8 cellular contexts compared by ENCODE assay signal in genomic region chr10:106175760-106176377, GRCh38.
DNase-seq lines count a peak whose midpoint lies in the region; ATAC-seq and TF ChIP-seq lines count a peak whose summit lies in the region.

No MANE protein-coding gene starts in this region.

- H3K27me3 Mint-ChIP-seq in T-helper 2 cell treated with Interferon-gamma antibody and Interleukin-4, amounts not matched to agents 5 μg/mL and 100 μg/mL, for 36 hours (ENCODE audit: low read depth), result no peaks in the 10 kb centered on the region

- no peaks in the 10 kb centered on the region for H3K36me3 Mint-ChIP-seq in T-helper 2 cell treated with Interferon-gamma antibody and Interleukin-4, amounts not matched to agents 5 μg/mL and 100 μg/mL, for 36 hours (ENCODE audit: low read depth)

- ATAC-seq in stimulated activated naive CD8-positive, alpha-beta T cell treated with anti-CD3 and anti-CD28 coated beads, Interleukin-15, Interleukin-2, amounts not matched to agents 100 U/mL and 50 U/mL, for 24 hours, result no peak
- no peak for ATAC-seq in GM18519 (IDR thresholded peaks at IDR 0.05; ENCODE audit: low FRiP score, unreplicated experiment)

- H3K4me3 ChIP-seq in epithelial cell of proximal tubule (ENCODE audit: low read depth, low read length), result no peak overlapping the region

- H3K9me3 Mint-ChIP-seq in T-helper 2 cell treated with Interferon-gamma antibody and Interleukin-4, amounts not matched to agents 5 μg/mL and 100 μg/mL, for 36 hours, result no peaks in the 10 kb centered on the region

- H3K4me3 Mint-ChIP-seq in T-helper 2 cell treated with Interferon-gamma antibody and Interleukin-4, amounts not matched to agents 5 μg/mL and 100 μg/mL, for 36 hours, result no peak overlapping the region

- H3K4me1 Mint-ChIP-seq in T-helper 2 cell treated with Interferon-gamma antibody and Interleukin-4, amounts not matched to agents 5 μg/mL and 100 μg/mL, for 36 hours (ENCODE audit: low read depth), result no peaks in the 10 kb centered on the region

- peak; percentile 63 for TF ChIP-seq CTCF in epithelial cell of proximal tubule (conservative IDR thresholded peaks at IDR 0.05; ENCODE audit: low read depth, low read length)

- H3K27ac Mint-ChIP-seq in T-helper 2 cell treated with Interferon-gamma antibody and Interleukin-4, amounts not matched to agents 5 μg/mL and 100 μg/mL, for 36 hours, result no peak overlapping the region

- DNase-seq in DMS 273 (lab: John Stamatoyannopoulos, UW; ENCODE audit: unreplicated experiment) (peak; percentile 20), DMS 273 treated with DMSO at 0.1 percent for 48 hours (lab: John Stamatoyannopoulos, UW) (no peak), NCI-H146 treated with DMSO at 0.1 percent for 48 hours (lab: John Stamatoyannopoulos, UW; ENCODE audit: unreplicated experiment) (peak; percentile 55), epithelial cell of proximal tubule (ENCODE audit: low read depth) (no peak), retina (peak; percentile 26)
- no peak for DNase-seq in T-helper 2 cell treated with Interferon-gamma antibody and Interleukin-4, amounts not matched to agents 5 μg/mL and 100 μg/mL, for 36 hours (ENCODE audit: low spot score)
- DNase-seq in stimulated activated naive CD8-positive, alpha-beta T cell treated with anti-CD3 and anti-CD28 coated beads, Interleukin-15, Interleukin-2, amounts not matched to agents 100 U/mL and 50 U/mL, for 24 hours, result no peak

Comparison
In these comparisons a context has a peak if more than half of its experiments do, and no peak if none do; other contexts are left out.
1. DNase-seq: peak in DMS 273 (single experiment), NCI-H146 treated with DMSO at 0.1 percent for 48 hours (single experiment) and retina (single experiment); none in DMS 273 treated with DMSO at 0.1 percent for 48 hours (single experiment), epithelial cell of proximal tubule (single experiment), T-helper 2 cell treated with Interferon-gamma antibody and Interleukin-4, amounts not matched to agents 5 μg/mL and 100 μg/mL, for 36 hours (single experiment) and stimulated activated naive CD8-positive, alpha-beta T cell treated with anti-CD3 and anti-CD28 coated beads, Interleukin-15, Interleukin-2, amounts not matched to agents 100 U/mL and 50 U/mL, for 24 hours (single experiment).